10 cellular contexts compared by ENCODE assay signal in genomic region chr11:74870485-74870884, GRCh38.
A peak's percentile ranks its signal among the peaks of the same experiment; 100 is the strongest.
DNase-seq lines count a peak whose midpoint lies in the region; ATAC-seq and TF ChIP-seq lines count a peak whose summit lies in the region.
"Had no signal": no experiment of that assay in that cellular context is flagged by ENCODE, and none has a peak within 500 bp of the region (broad histone marks: within the 10 kb centered on the region; RNA-seq: fewer than 3 reads in every experiment).

No MANE protein-coding gene starts in this region.

- POLR2A ChIA-PET in naive thymus-derived CD4-positive, alpha-beta T cell (lab: Charles Lee): no interaction called here

- H3K4me3 ChIP-seq in GM23248: no peak overlapping the region
- no peak overlapping the region for H3K4me3 ChIP-seq in naive thymus-derived CD4-positive, alpha-beta T cell (ENCODE audit: low read length)

- TF ChIP-seq CTCF in Calu3 (IDR thresholded peaks at IDR 0.05; ENCODE audit: unreplicated experiment): peak; percentile 31
- TF ChIP-seq CTCF in osteocyte (IDR thresholded peaks at IDR 0.05): no peak

- WGBS in GM23248 (ENCODE audit: low coverage in 1 of 2, low lambda C conversion rate in 2 of 2, missing lambda C conversion rate in 2 of 2), 2 experiments: 74 to 80% methylated on average over 1 of the region's 1 CpG

- ATAC-seq in naive thymus-derived CD4-positive, alpha-beta T cell: no peak
- ATAC-seq in GM21825 (IDR thresholded peaks at IDR 0.05; ENCODE audit: unreplicated experiment): no peak
- ATAC-seq in GM21619 (IDR thresholded peaks at IDR 0.05; ENCODE audit: unreplicated experiment): no peak

- H3K4me1 ChIP-seq in GM23248 (ENCODE audit: insufficient read depth): no peaks in the 10 kb centered on the region
- no peaks in the 10 kb centered on the region for H3K4me1 ChIP-seq in naive thymus-derived CD4-positive, alpha-beta T cell (ENCODE audit: control insufficient read depth in 2 of 2, insufficient read depth in 2 of 2, low read length in 2 of 2)

- H3K27me3 ChIP-seq in GM23248 (replicated peaks; ENCODE audit: insufficient read depth): no peaks in the 10 kb centered on the region
- H3K27me3 ChIP-seq in naive thymus-derived CD4-positive, alpha-beta T cell (ENCODE audit: control insufficient read depth in 2 of 2, insufficient read depth in 2 of 2, low read length in 2 of 2): no peaks in the 10 kb centered on the region

- intact Hi-C loops in Calu3 (cut with micrococcal nuclease; ENCODE audit: unreplicated experiment): no loop called here
- intact Hi-C loops in naive thymus-derived CD4-positive, alpha-beta T cell (cut with micrococcal nuclease): no loop called here

- H3K4me3 Mint-ChIP-seq in Calu3 (ENCODE audit: low read depth, unreplicated experiment): no peak overlapping the region
- H3K4me3 Mint-ChIP-seq in naive thymus-derived CD4-positive, alpha-beta T cell: no peak overlapping the region
- H3K4me3 Mint-ChIP-seq in osteocyte (ENCODE audit: unreplicated experiment): no peak overlapping the region

- no peaks in the 10 kb centered on the region for H3K9me2 ChIP-seq in GM23248 (ENCODE audit: insufficient read depth)

- H3K27me3 Mint-ChIP-seq in Calu3 (ENCODE audit: unreplicated experiment) (no peaks in the 10 kb centered on the region), osteocyte (ENCODE audit: unreplicated experiment) (no peaks in the 10 kb centered on the region)
- no peaks in the 10 kb centered on the region for H3K27me3 Mint-ChIP-seq in naive thymus-derived CD4-positive, alpha-beta T cell

- H3K9me3 Mint-ChIP-seq in Calu3 (ENCODE audit: low read depth, unreplicated experiment): peaks cover 12% of the 10 kb centered on the region
- peaks cover 32 to 95% (median 78%) of the 10 kb centered on the region in 11 donors for H3K9me3 Mint-ChIP-seq in naive thymus-derived CD4-positive, alpha-beta T cell
- H3K9me3 Mint-ChIP-seq in osteocyte (ENCODE audit: unreplicated experiment): peaks cover 64% of the 10 kb centered on the region

- H2AFZ ChIP-seq in GM23248: no peak overlapping the region

- H3K79me2 ChIP-seq in GM23248 (ENCODE audit: insufficient read depth): no peaks in the 10 kb centered on the region

- no peaks in the 10 kb centered on the region for H3F3A ChIP-seq in GM23248 (ENCODE audit: insufficient read depth)

- H3K9ac ChIP-seq in GM23248: no peak overlapping the region

- peaks cover 33% of the 10 kb centered on the region for H3K36me3 Mint-ChIP-seq in Calu3 (ENCODE audit: insufficient read depth, unreplicated experiment)
- peaks cover 58 to 93% (median 84%) of the 10 kb centered on the region in 5 donors for H3K36me3 Mint-ChIP-seq in naive thymus-derived CD4-positive, alpha-beta T cell
- H3K36me3 Mint-ChIP-seq in osteocyte (ENCODE audit: unreplicated experiment): peaks cover 79% of the 10 kb centered on the region

- no peak overlapping the region for H3K4me2 ChIP-seq in GM23248 (ENCODE audit: unreplicated experiment)

- peaks cover 41% of the 10 kb centered on the region for H3K36me3 ChIP-seq in GM23248 (ENCODE audit: low read depth)
- H3K36me3 ChIP-seq in naive thymus-derived CD4-positive, alpha-beta T cell (ENCODE audit: control insufficient read depth in 2 of 3, insufficient read depth in 3 of 3, low read length in 3 of 3): peaks cover 8 to 72% (median 13%) of the 10 kb centered on the region in 3 experiments

- no peaks in the 10 kb centered on the region for H4K20me1 ChIP-seq in GM23248 (ENCODE audit: insufficient read depth)

- BruUV-seq in Calu3 (replicated peaks; lab: Mats Ljungman, UMichigan): no TSS peak

- no peaks in the 10 kb centered on the region for H3K4me1 Mint-ChIP-seq in Calu3 (ENCODE audit: low read depth, unreplicated experiment)
- H3K4me1 Mint-ChIP-seq in naive thymus-derived CD4-positive, alpha-beta T cell: no peaks in the 10 kb centered on the region
- no peaks in the 10 kb centered on the region for H3K4me1 Mint-ChIP-seq in osteocyte (ENCODE audit: unreplicated experiment)

- no peak overlapping the region for H3K27ac ChIP-seq in GM23248
- H3K27ac ChIP-seq in naive thymus-derived CD4-positive, alpha-beta T cell (ENCODE audit: low read depth, low read length): no peak overlapping the region

- no peak for DNase-seq in Calu3
- peak; percentile 61 for DNase-seq in GM23248
- peak; percentile 34 for DNase-seq in SKM-1 treated with dmso at 0.1 percent for 144 hours (lab: John Stamatoyannopoulos, UW; ENCODE audit: unreplicated experiment)
- peak; percentile 42 for DNase-seq in iPS DF 19.7 (ENCODE audit: low read depth, low spot score)
- no peak for DNase-seq in naive thymus-derived CD4-positive, alpha-beta T cell
- DNase-seq in osteocyte (ENCODE audit: extremely low spot score, unreplicated experiment): no peak
- DNase-seq: effector CD4-positive, alpha-beta T cell; stimulated activated CD4-positive, alpha-beta T cell treated with anti-CD3 and anti-CD28 coated beads, Interleukin-12 subunit alpha, Interleukin-12 subunit beta, amount 100 ng/mL, for 4 hours had no signal

- H3K27ac Mint-ChIP-seq in Calu3 (ENCODE audit: unreplicated experiment) (peak overlapping the region; percentile 22), osteocyte (ENCODE audit: unreplicated experiment) (no peak overlapping the region)
- no peak overlapping the region for H3K27ac Mint-ChIP-seq in naive thymus-derived CD4-positive, alpha-beta T cell

- H3K9me3 ChIP-seq in GM23248 (ENCODE audit: low read depth): no peaks in the 10 kb centered on the region
- peaks cover 8 to 80% (median 51%) of the 10 kb centered on the region in 3 experiments for H3K9me3 ChIP-seq in naive thymus-derived CD4-positive, alpha-beta T cell (ENCODE audit: control insufficient read depth in 2 of 3, low read length in 3 of 3)

- CTCF ChIA-PET in Calu3 (lab: Charles Lee): interaction anchor here (1.1 kb wide), 1 partner anchor 168 kb away, joined by 9 read pairs; no protein-coding TSS in a partner anchor
- CTCF ChIA-PET in naive thymus-derived CD4-positive, alpha-beta T cell (lab: Charles Lee): no interaction called here

- in situ Hi-C loops in GM23248 (cut with MboI): no loop called here

Comparison
In these comparisons a context has a peak if more than half of its experiments do, and no peak if none do; other contexts are left out.
1. DNase-seq: peak in GM23248 (single experiment), SKM-1 treated with dmso at 0.1 percent for 144 hours (single experiment) and iPS DF 19.7 (single experiment); none in Calu3 (single experiment), naive thymus-derived CD4-positive, alpha-beta T cell (0 of 9) and osteocyte (single experiment).